23 cellular contexts compared by ENCODE assay signal in the genomic region with DNA sequence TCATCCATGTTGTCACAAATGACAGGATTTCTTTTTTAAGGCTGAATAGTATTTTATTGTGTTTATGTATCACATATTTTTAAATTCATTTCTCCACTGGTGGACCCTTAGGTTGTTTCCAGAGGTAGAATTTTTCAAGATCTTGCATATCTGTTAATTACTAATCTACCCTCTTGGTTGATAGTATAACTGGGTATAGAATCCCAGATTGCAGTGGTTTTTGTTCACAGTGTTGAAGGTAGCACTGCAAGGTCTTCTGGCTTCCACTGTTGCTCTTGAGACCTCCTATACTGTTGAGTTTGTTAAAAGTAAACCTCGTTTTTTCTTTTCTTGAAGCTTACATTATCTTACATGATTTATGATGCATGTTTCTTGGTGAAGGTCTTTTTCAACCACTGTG.
"Had no signal": no experiment of that assay in that cellular context is flagged by ENCODE, and none has a peak within 500 bp of the region (broad histone marks: within the 10 kb centered on the region; RNA-seq: fewer than 3 reads in every experiment).

No MANE protein-coding gene starts in this region.

- H3K4me3 Mint-ChIP-seq: mesothelial cell of epicardium; naive B cell; natural killer cell; nephron progenitor cell; neural progenitor cell; stimulated activated memory B cell treated with anti-CD40 and anti-IgM and Interleukin-4, amounts not matched to agents 10 μg/mL and 1 μg/mL and 100 μg/mL, for 72 hours; stimulated activated naive CD8-positive, alpha-beta T cell treated with anti-CD3 and anti-CD28 coated beads, Interleukin-15, amount 100 ng/mL, for 72 hours; type B pancreatic cell had no signal

- H3K27ac Mint-ChIP-seq: neural progenitor cell; stimulated activated memory B cell treated with anti-CD40 and anti-IgM and Interleukin-4, amounts not matched to agents 10 μg/mL and 1 μg/mL and 100 μg/mL, for 72 hours had no signal

- ATAC-seq: natural killer cell; stimulated activated memory B cell treated with anti-CD40 and anti-IgM and Interleukin-4, amounts not matched to agents 10 μg/mL and 1 μg/mL and 100 μg/mL, for 72 hours; stimulated activated naive CD8-positive, alpha-beta T cell treated with anti-CD3 and anti-CD28 coated beads, Interleukin-15, amount 100 ng/mL, for 72 hours had no signal

- H3K9me3 Mint-ChIP-seq: natural killer cell, neural progenitor cell, type B pancreatic cell had no signal

- H3K27me3 Mint-ChIP-seq: naive B cell; stimulated activated memory B cell treated with anti-CD40 and anti-IgM and Interleukin-4, amounts not matched to agents 10 μg/mL and 1 μg/mL and 100 μg/mL, for 72 hours; stimulated activated naive CD8-positive, alpha-beta T cell treated with anti-CD3 and anti-CD28 coated beads, Interleukin-15, amount 100 ng/mL, for 72 hours; type B pancreatic cell had no signal

- DNase-seq: islet precursor cell; left ventricle myocardium inferior; mesendoderm; naive B cell; natural killer cell; nephron progenitor cell; occipital lobe; ovary; posterior cingulate gyrus; retina; right cardiac atrium; sigmoid colon; small intestine; spleen; stimulated activated CD4-positive, alpha-beta T cell treated with anti-CD3 and anti-CD28 coated beads, Interleukin-4, amount 100 ng/mL, for 24 hours; stimulated activated naive CD4-positive, alpha-beta T cell treated with Interleukin-2 at 50 U/mL for 16 hours; stimulated activated naive CD8-positive, alpha-beta T cell treated with anti-CD3 and anti-CD28 coated beads, Interleukin-15, amount 100 ng/mL, for 72 hours; substantia nigra; uterus had no signal

- H3K4me1 Mint-ChIP-seq: nephron progenitor cell, neural progenitor cell had no signal
